In genomic region chr10:8221481-8221880, GRCh38 we compare ENCODE assay signal across 26 cellular contexts.
DNase-seq lines count a peak whose midpoint lies in the region; ATAC-seq and TF ChIP-seq lines count a peak whose summit lies in the region.
"Had no signal": no experiment of that assay in that cellular context is flagged by ENCODE, and none has a peak within 500 bp of the region (broad histone marks: within the 10 kb centered on the region; RNA-seq: fewer than 3 reads in every experiment).

No MANE protein-coding gene starts in this region.

- TF ChIP-seq CTCF in left ventricle myocardium inferior (IDR thresholded peaks at IDR 0.05; ENCODE audit: borderline replicate concordance) (no peak), right lobe of liver (IDR thresholded peaks at IDR 0.05) (no peak), upper lobe of right lung (IDR thresholded peaks at IDR 0.05) (no peak)

- TF ChIP-seq POLR2A in right lobe of liver (IDR thresholded peaks at IDR 0.05), result no peak

- H3K4me3 ChIP-seq in left ventricle myocardium inferior (peak overlapping the region; percentile 39), right lobe of liver (no peak overlapping the region), upper lobe of right lung (peak overlapping the region; percentile 8)
- H3K4me3 ChIP-seq: GM12878, MG63 had no signal

- intact Hi-C loops in Right ventricle myocardium superior (cut with DNase I), result no loop called here
- intact Hi-C loops in cardiac septum (cut with DNase I), result no loop called here
- intact Hi-C loops in left ventricle myocardium inferior (cut with micrococcal nuclease), result no loop called here
- intact Hi-C loops in right lobe of liver (cut with DNase I), result no loop called here
- intact Hi-C loops in upper lobe of right lung (cut with DNase I), result no loop called here

- DNase-seq in Right ventricle myocardium superior (peak; percentile 41), cardiac septum (ENCODE audit: low spot score) (no peak), left ventricle myocardium inferior (peak; percentile 28), right lobe of liver (peak in 2 of 3 donors; percentile 58), upper lobe of right lung (no peak), NCI-H748 treated with DMSO at 0.1 percent for 48 hours (lab: John Stamatoyannopoulos, UW) (no peak), HPDE6-E6E7 (ENCODE audit: extremely low spot score) (no peak), germinal center (ENCODE audit: low spot score) (no peak)
- DNase-seq: BE2C; CD8-positive, alpha-beta memory T cell; DMS 273 treated with DMSO at 0.1 percent for 48 hours; DMS79; EL; GDM1; HCEC 1CT; IMR-90; KG1; MG63; NCI-H1105 treated with DMSO at 0.1 percent for 48 hours; NCI-H146; NCI-H1930; NCI-H2107; NCI-H524; NCI-H774 had no signal

- WGBS in right lobe of liver (ENCODE audit: insufficient coverage, low coverage, low lambda C conversion rate, missing lambda C conversion rate), result 25% methylated on average over 7 of the region's 7 CpGs

- H3K27ac ChIP-seq in left ventricle myocardium inferior (replicated peaks), result peak overlapping the region; percentile 53
- no peak overlapping the region for H3K27ac ChIP-seq in right lobe of liver
- H3K27ac ChIP-seq in upper lobe of right lung, result no peak overlapping the region
- H3K27ac ChIP-seq: 22Rv1 had no signal

- H3K27me3 ChIP-seq in left ventricle myocardium inferior (ENCODE audit: low read depth) (no peaks in the 10 kb centered on the region), right lobe of liver (no peaks in the 10 kb centered on the region), upper lobe of right lung (no peaks in the 10 kb centered on the region)
- H3K27me3 ChIP-seq: BE2C, MG63 had no signal

- H3K9me3 ChIP-seq in left ventricle myocardium inferior (replicated peaks) (peaks cover 13% of the 10 kb centered on the region), right lobe of liver (no peaks in the 10 kb centered on the region), upper lobe of right lung (no peaks in the 10 kb centered on the region)
- H3K9me3 ChIP-seq: BE2C, MG63 had no signal

- ATAC-seq in Right ventricle myocardium superior (ENCODE audit: poor library complexity) (no peak), right lobe of liver (peak; percentile 72 to 90 (median 82)), upper lobe of right lung (no peak)
- ATAC-seq: GM12878 had no signal

- H3K4me1 ChIP-seq in left ventricle myocardium inferior, result peaks cover 11% of the 10 kb centered on the region
- no peaks in the 10 kb centered on the region for H3K4me1 ChIP-seq in right lobe of liver
- no peaks in the 10 kb centered on the region for H3K4me1 ChIP-seq in upper lobe of right lung

- H3K36me3 ChIP-seq in left ventricle myocardium inferior, result no peaks in the 10 kb centered on the region
- H3K36me3 ChIP-seq in right lobe of liver, result no peaks in the 10 kb centered on the region
- H3K36me3 ChIP-seq in upper lobe of right lung, result no peaks in the 10 kb centered on the region
- H3K36me3 ChIP-seq: BE2C, MG63 had no signal

Comparison
In these comparisons a context has a peak if more than half of its experiments do, and no peak if none do; other contexts are left out.
1. DNase-seq: peak in Right ventricle myocardium superior (single experiment), left ventricle myocardium inferior (single experiment) and right lobe of liver (2 of 3); none in cardiac septum (single experiment), upper lobe of right lung (single experiment), NCI-H748 treated with DMSO at 0.1 percent for 48 hours (single experiment), HPDE6-E6E7 (single experiment) and germinal center (single experiment).
2. ATAC-seq: peak in right lobe of liver (4 of 4); none in Right ventricle myocardium superior (single experiment) and upper lobe of right lung (single experiment).
3. H3K4me3 ChIP-seq: peak in left ventricle myocardium inferior (single experiment) and upper lobe of right lung (single experiment); none in right lobe of liver (0 of 3).